In genomic region chr10:86899128-86899527, GRCh38 we compare ENCODE assay signal across 16 cellular contexts. TPM values are rescaled to one million over a fixed set of nuclear protein-coding genes. Genes with fewer than 3 reads are reported as not detected.
A peak's percentile ranks its signal among the peaks of the same experiment; 100 is the strongest.
DNase-seq lines count a peak whose midpoint lies in the region; ATAC-seq, FAIRE-seq and TF ChIP-seq lines count a peak whose summit lies in the region.
"Had no signal": no experiment of that assay in that cellular context is flagged by ENCODE, and none has a peak within 500 bp of the region (broad histone marks: within the 10 kb centered on the region; RNA-seq: fewer than 3 reads in every experiment).

No MANE protein-coding gene starts in this region.

- FAIRE-seq in H54 (lab: Jason Lieb, UNC) = peak; percentile 48

- peaks cover 55% of the 10 kb centered on the region for H3K36me3 Mint-ChIP-seq in WTC11

- peak; percentile 84 for ATAC-seq in WTC11
- no peak for ATAC-seq in HG03521 (IDR thresholded peaks at IDR 0.05; ENCODE audit: unreplicated experiment)
- no peak for ATAC-seq in GM19452 (IDR thresholded peaks at IDR 0.05; ENCODE audit: unreplicated experiment)

- no peaks in the 10 kb centered on the region for H3K27me3 ChIP-seq in suprapubic skin
- H3K27me3 ChIP-seq: testis had no signal

- DNase-seq in H54 (ENCODE audit: insufficient read length, low spot score) (no peak), WTC11 (ENCODE audit: low spot score) (peak; percentile 39), iPS-NIHi7 (ENCODE audit: extremely low spot score) (peak; percentile 41), retinal pigment epithelial cell (ENCODE audit: low read depth) (peak; percentile 4), NCI-H2196 treated with DMSO at 0.1 percent for 48 hours (lab: John Stamatoyannopoulos, UW; ENCODE audit: unreplicated experiment) (no peak), suprapubic skin (ENCODE audit: low spot score in 2 of 2) (no peak)
- DNase-seq: activated T-cell treated with anti-CD3 and anti-CD28 coated beads, Interleukin-2, amount 50 U/mL, for 1 hour; NCI-H2029 treated with DMSO at 0.1 percent for 48 hours; NCI-H774 had no signal

- H3K27me3 Mint-ChIP-seq in WTC11 (ENCODE audit: low read depth) = no peaks in the 10 kb centered on the region
- H3K27me3 Mint-ChIP-seq: activated CD4-positive, alpha-beta T cell treated with anti-CD3 and anti-CD28 coated beads for 36 hours; activated naive CD8-positive, alpha-beta T cell had no signal

- no peak for TF ChIP-seq EP300 in suprapubic skin (IDR thresholded peaks at IDR 0.05)

- CTCF ChIA-PET in WTC11 (lab: Charles Lee) = interaction anchor here (0.6 to 2.7 kb wide), 30 partner anchors 15 to 497 kb away, joined by 3 to 21 read pairs (median 4); no protein-coding TSS in a partner anchor

- H3K4me1 ChIP-seq in suprapubic skin = peaks cover 3% of the 10 kb centered on the region

- H3K27ac Mint-ChIP-seq in WTC11 = peak overlapping the region; percentile 85
- H3K27ac Mint-ChIP-seq: activated CD4-positive, alpha-beta T cell treated with anti-CD3 and anti-CD28 coated beads for 36 hours; activated naive CD8-positive, alpha-beta T cell; T-helper 2 cell treated with Interferon-gamma antibody and Interleukin-4, amounts not matched to agents 5 μg/mL and 100 μg/mL, for 36 hours had no signal

- 75% methylated on average over 6 of the region's 6 CpGs for WGBS in suprapubic skin

- H3K9me3 ChIP-seq in suprapubic skin = no peaks in the 10 kb centered on the region
- H3K9me3 ChIP-seq: testis had no signal

- H3K4me3 Mint-ChIP-seq in WTC11 = no peak overlapping the region
- H3K4me3 Mint-ChIP-seq: activated CD4-positive, alpha-beta T cell treated with anti-CD3 and anti-CD28 coated beads for 36 hours; activated naive CD8-positive, alpha-beta T cell; T-helper 2 cell treated with Interferon-gamma antibody and Interleukin-4, amounts not matched to agents 5 μg/mL and 100 μg/mL, for 36 hours had no signal

- TF ChIP-seq POLR2A in H54 (IDR thresholded peaks at IDR 0.05; ENCODE audit: low read depth, low read length) = no peak
- TF ChIP-seq POLR2A in suprapubic skin (IDR thresholded peaks at IDR 0.05) = no peak

- H3K9me3 Mint-ChIP-seq in WTC11 = no peaks in the 10 kb centered on the region
- H3K9me3 Mint-ChIP-seq: T-helper 2 cell treated with Interferon-gamma antibody and Interleukin-4, amounts not matched to agents 5 μg/mL and 100 μg/mL, for 36 hours had no signal

- no peak overlapping the region for H3K4me3 ChIP-seq in retinal pigment epithelial cell (ENCODE audit: low read length)
- no peak overlapping the region for H3K4me3 ChIP-seq in suprapubic skin
- H3K4me3 ChIP-seq: testis had no signal

- peaks cover 23% of the 10 kb centered on the region for H3K4me1 Mint-ChIP-seq in WTC11

- H3K27ac ChIP-seq in suprapubic skin = no peak overlapping the region
- H3K27ac ChIP-seq: testis had no signal

- peaks cover 23% of the 10 kb centered on the region for H3K36me3 ChIP-seq in suprapubic skin

- TF ChIP-seq CTCF in WTC11 (IDR thresholded peaks at IDR 0.05) (no peak), retinal pigment epithelial cell (conservative IDR thresholded peaks at IDR 0.05; ENCODE audit: low read depth, low read length) (no peak), suprapubic skin (IDR thresholded peaks at IDR 0.05) (no peak)

- POLR2A ChIA-PET in WTC11 (lab: Charles Lee) = interaction anchor here (1.0 to 1.1 kb wide), 3 partner anchors 20 to 144 kb away, joined by 3 read pairs; partner anchors contain the start of gene BMPR1A

TF ChIP-seq in WTC11, 78 proteins besides CTCF, POLR2A, EP300 and RAD21:
- no peak for TF ChIP-seq CBFB (CRISPR knock-in tag; IDR thresholded peaks at IDR 0.05; ENCODE audit: low read depth)
- TF ChIP-seq E2F4 (CRISPR knock-in tag; IDR thresholded peaks at IDR 0.05; ENCODE audit: borderline replicate concordance, low read depth) = no peak
- TF ChIP-seq OVOL2 (CRISPR knock-in tag; IDR thresholded peaks at IDR 0.05; ENCODE audit: borderline replicate concordance) = no peak
- 0 out of 2 replicates have a peak, but pooled peaks have one; percentile 13 for TF ChIP-seq CREM (CRISPR knock-in tag; IDR thresholded peaks at IDR 0.05)

RNA-seq across cellular contexts. Expression of gene MMRN2, which starts 58.3 kb away (rescaled TPM):
- 1.7 to 2.8 TPM (median 2.4 TPM) in 3 replicates for total RNA-seq in WTC11 (2021)
- 10 to 100 TPM; 23.1 to 77.6 (median 40.7) TPM for total RNA-seq in suprapubic skin
- total RNA-seq: activated CD4-positive, alpha-beta T cell treated with anti-CD3 and anti-CD28 coated beads for 36 hours had no signal

RNA-seq across cellular contexts. Expression of gene SNCG, which starts 59.3 kb away (rescaled TPM):
- total RNA-seq in WTC11 (2021) (8.4 to 14.3 TPM (median 12.0 TPM) in 3 replicates), suprapubic skin (10 to 100 TPM; 20.7 to 27.1 (median 24.6) TPM)
- total RNA-seq: activated CD4-positive, alpha-beta T cell treated with anti-CD3 and anti-CD28 coated beads for 36 hours; myocyte had no signal

Comparison
In these comparisons a context has a peak if more than half of its experiments do, and no peak if none do; other contexts are left out.
1. DNase-seq: peak in WTC11 (single experiment), iPS-NIHi7 (single experiment) and retinal pigment epithelial cell (single experiment); none in H54 (single experiment), NCI-H2196 treated with DMSO at 0.1 percent for 48 hours (single experiment) and suprapubic skin (0 of 2).